8 cellular contexts compared by ENCODE assay signal in the genomic region with DNA sequence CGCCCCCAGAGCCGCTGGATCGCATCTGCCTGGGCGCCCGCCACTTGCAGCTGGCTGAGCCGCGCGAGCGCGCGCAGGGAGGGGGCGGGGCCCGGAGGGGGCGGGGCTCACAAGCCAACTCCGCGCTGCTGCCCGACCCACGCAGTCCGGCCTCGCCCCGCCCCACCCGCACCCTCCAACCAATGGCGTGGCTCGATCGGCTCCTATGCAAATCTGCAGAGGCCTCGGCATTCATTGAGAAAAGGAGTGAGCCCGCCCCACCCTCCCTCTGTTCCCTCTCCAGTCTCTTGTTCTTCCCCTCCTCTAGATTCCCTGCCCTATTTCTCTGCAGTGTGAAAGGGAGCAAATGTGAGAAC. TPM values are rescaled to one million over a fixed set of nuclear protein-coding genes. Genes with fewer than 3 reads are reported as not detected.
A peak's percentile ranks its signal among the peaks of the same experiment; 100 is the strongest.
DNase-seq lines count a peak whose midpoint lies in the region; ATAC-seq and TF ChIP-seq lines count a peak whose summit lies in the region.

TSS of gene ALK (minus strand) at position 27 of the 356 bp plus-strand sequence. CDS start 927 bp downstream, outside the sequence.

- no peak within 1 kb of the TSS for H3K14ac ChIP-seq in trophoblast cell (ENCODE audit: low read length)

- no peak within 1 kb of the TSS for H3K23ac ChIP-seq in trophoblast cell (ENCODE audit: low read length)

- H3K9ac ChIP-seq in SK-N-MC (ENCODE audit: insufficient read length) (peak within 1 kb of the TSS; percentile 38), trophoblast cell (ENCODE audit: low read length) (no peak within 1 kb of the TSS)

- H3K79me1 ChIP-seq in trophoblast cell (ENCODE audit: low read length): no peaks in the 10 kb centered on the region

- intact Hi-C loops in cardiac septum (cut with DNase I) (loop anchor here (5.0 kb wide), 1 partner anchor 151 kb away; no protein-coding TSS in a partner anchor), upper lobe of right lung (cut with DNase I) (no loop called here)

- H3K4me2 ChIP-seq in trophoblast cell (ENCODE audit: low read length): peak within 1 kb of the TSS; percentile 79

- H2AFZ ChIP-seq in trophoblast cell (ENCODE audit: insufficient read depth, low read length, poor library complexity): no peak within 1 kb of the TSS

- peaks cover 22% of the 10 kb centered on the region for H3K27me3 ChIP-seq in trophoblast cell (ENCODE audit: insufficient read depth, low read length)
- peaks cover 67% of the 10 kb centered on the region for H3K27me3 ChIP-seq in upper lobe of right lung

- H4K91ac ChIP-seq in trophoblast cell (ENCODE audit: low read depth, low read length): no peak within 1 kb of the TSS

- H3K4me3 ChIP-seq in SK-N-MC: peak within 1 kb of the TSS; percentile 89
- H3K4me3 ChIP-seq in trophoblast cell (ENCODE audit: low read depth, low read length): peak within 1 kb of the TSS; percentile 62
- H3K4me3 ChIP-seq in upper lobe of right lung: peak within 1 kb of the TSS; percentile 38

- WGBS in trophoblast cell (ENCODE audit: extremely low coverage, insufficient coverage, insufficient read length): no CpG with 5 or more reads among the region's 27 CpGs

- DNase-seq in DMS153 treated with DMSO at 0.1 percent for 48 hours (lab: John Stamatoyannopoulos, UW; ENCODE audit: unreplicated experiment) (peak; percentile 77), M059J (ENCODE audit: low read depth) (peak; percentile 86), SK-N-MC (ENCODE audit: low read depth, low spot score) (peak; percentile 87), cardiac septum (ENCODE audit: low spot score) (peak; percentile 84), trophoblast cell (peak; percentile 82 to 90), upper lobe of right lung (peak; percentile 94), NK-92 (lab: John Stamatoyannopoulos, UW; ENCODE audit: unreplicated experiment) (no peak)
- peak; percentile 7 for DNase-seq in activated naive CD8-positive, alpha-beta T cell treated with anti-CD3 and anti-CD28 coated beads, Interleukin-2, amount 50 U/mL, for 16 hours (ENCODE audit: low read depth, low spot score)

- peaks cover 4% of the 10 kb centered on the region in 2 experiments for H3K4me1 ChIP-seq in trophoblast cell (ENCODE audit: control insufficient read depth in 1 of 2, insufficient read depth in 2 of 2, low read length in 2 of 2)
- H3K4me1 ChIP-seq in upper lobe of right lung: peaks cover 15% of the 10 kb centered on the region

- no peak within 1 kb of the TSS for H2AK5ac ChIP-seq in trophoblast cell (ENCODE audit: low read length)

- no peaks in the 10 kb centered on the region for H3K79me2 ChIP-seq in trophoblast cell (ENCODE audit: control insufficient read depth, insufficient read depth, low read length, poor library complexity)

- no peaks in the 10 kb centered on the region for H3K9me3 ChIP-seq in SK-N-MC (ENCODE audit: low read depth, low read length)
- H3K9me3 ChIP-seq in trophoblast cell (ENCODE audit: insufficient read depth, low read depth, low read length): no peaks in the 10 kb centered on the region
- no peaks in the 10 kb centered on the region for H3K9me3 ChIP-seq in upper lobe of right lung

- H4K12ac ChIP-seq in trophoblast cell (ENCODE audit: low read depth, low read length): no peak within 1 kb of the TSS

- no peak within 1 kb of the TSS for H3K27ac ChIP-seq in SK-N-MC
- no peak within 1 kb of the TSS for H3K27ac ChIP-seq in trophoblast cell (ENCODE audit: low read depth, low read length)
- H3K27ac ChIP-seq in upper lobe of right lung: no peak within 1 kb of the TSS

- no peak within 1 kb of the TSS for H4K8ac ChIP-seq in trophoblast cell (ENCODE audit: low read depth, low read length)

- H3K18ac ChIP-seq in trophoblast cell (ENCODE audit: low read length): no peak within 1 kb of the TSS

- no peak within 1 kb of the TSS for H2BK12ac ChIP-seq in trophoblast cell (ENCODE audit: low read length)

- H3K36me3 ChIP-seq in SK-N-MC (ENCODE audit: insufficient read depth, low read length) (peaks cover 7% of the 10 kb centered on the region; the same call in 1 of the 2 replicates), trophoblast cell (ENCODE audit: control insufficient read depth in 1 of 2, insufficient read depth in 2 of 2, low read length in 2 of 2) (no peaks in the 10 kb centered on the region), upper lobe of right lung (no peaks in the 10 kb centered on the region)

- H2BK120ac ChIP-seq in trophoblast cell (ENCODE audit: insufficient read depth, low read length, poor library complexity): no peak within 1 kb of the TSS

- peak; percentile 99 for ATAC-seq in upper lobe of right lung

- no peak within 1 kb of the TSS for H2BK5ac ChIP-seq in trophoblast cell (ENCODE audit: low read depth, low read length, poor library complexity)

- TF ChIP-seq CTCF in upper lobe of right lung (IDR thresholded peaks at IDR 0.05): no peak

- no peak within 1 kb of the TSS for H3K4ac ChIP-seq in trophoblast cell (ENCODE audit: low read depth, low read length)

RNA-seq across cellular contexts. Expression of gene ALK, which starts in this region (rescaled TPM):
- 0.37 TPM in 1 of 2 replicates, not detected in the other for total RNA-seq in M059J (2014; rRNA removed; shearing (Covaris generic))
- total RNA-seq in cardiac septum (not detected), upper lobe of right lung (not detected)
- 0.22 and 0.24 TPM in 2 replicates for polyA plus RNA-seq in trophoblast cell (2013)

Comparison
In these comparisons a context has a peak if more than half of its experiments do, and no peak if none do; other contexts are left out.
1. Peak in DNase-seq in M059J; RNA of the gene not detected or under 1 TPM.
2. Peak in DNase-seq in cardiac septum; RNA of the gene not detected or under 1 TPM.
3. Peak in DNase-seq, ATAC-seq and H3K4me3 ChIP-seq in upper lobe of right lung; RNA of the gene not detected or under 1 TPM.
4. H3K4me3 ChIP-seq: peak in every context shown above with its lines; median percentile 89 in SK-N-MC; 62 in trophoblast cell; 38 in upper lobe of right lung.